ENCODE assay signal across 9 cellular contexts in genomic region chr7:1669486-1669951, GRCh38. TPM values are rescaled to one million over a fixed set of nuclear protein-coding genes. Genes with fewer than 3 reads are reported as not detected.
A peak's percentile ranks its signal among the peaks of the same experiment; 100 is the strongest.
DNase-seq lines count a peak whose midpoint lies in the region; ATAC-seq and TF ChIP-seq lines count a peak whose summit lies in the region.
"Had no signal": no experiment of that assay in that cellular context is flagged by ENCODE, and none has a peak within 500 bp of the region (broad histone marks: within the 10 kb centered on the region; RNA-seq: fewer than 3 reads in every experiment).

No MANE protein-coding gene starts in this region.

- H3K9me2 ChIP-seq in SK-N-SH (no peaks in the 10 kb centered on the region), PC-9 (ENCODE audit: insufficient read depth) (no peaks in the 10 kb centered on the region)

- no peak for TF ChIP-seq EP300 in SK-N-SH (IDR thresholded peaks at IDR 0.05; ENCODE audit: borderline replicate concordance in 1 of 2, low read depth in 1 of 2, low read length in 1 of 2)

- no peak overlapping the region for H3K9ac ChIP-seq in SK-N-SH

- TF ChIP-seq CTCF in SK-N-SH (IDR thresholded peaks at IDR 0.05) (no peak), WERI-Rb-1 (IDR thresholded peaks at IDR 0.05; ENCODE audit: low read depth, low read length) (no peak), PC-9 (conservative IDR thresholded peaks at IDR 0.05) (no peak)

- no peaks in the 10 kb centered on the region for H3K36me3 Mint-ChIP-seq in stimulated activated naive B cell treated with anti-CD40 and anti-IgM and Interleukin-4, amounts not matched to agents 10 μg/mL and 1 μg/mL and 100 μg/mL, for 72 hours

- H3K27me3 Mint-ChIP-seq in stimulated activated naive B cell treated with anti-CD40 and anti-IgM and Interleukin-4, amounts not matched to agents 10 μg/mL and 1 μg/mL and 100 μg/mL, for 72 hours: peaks cover 45 to 60% of the 10 kb centered on the region in 2 donors

- H3K4me2 ChIP-seq in SK-N-SH (no peak overlapping the region), PC-9 (no peak overlapping the region)

- peaks cover 6 to 24% of the 10 kb centered on the region in 2 donors for H3K4me1 Mint-ChIP-seq in stimulated activated naive B cell treated with anti-CD40 and anti-IgM and Interleukin-4, amounts not matched to agents 10 μg/mL and 1 μg/mL and 100 μg/mL, for 72 hours

- H2AFZ ChIP-seq in SK-N-SH (ENCODE audit: low read depth) (no peak overlapping the region), PC-9 (no peak overlapping the region)

- intact Hi-C loops in PC-9 (cut with micrococcal nuclease; ENCODE audit: unreplicated experiment) (loop anchor here (10.0 kb wide), 1 partner anchor 535 kb away; no protein-coding TSS in a partner anchor), left colon (cut with DNase I, micrococcal nuclease) (loop anchor here in 1 of 2 donors (10.0 kb wide), 1 partner anchor 545 kb away; no protein-coding TSS in a partner anchor)

- CTCF ChIA-PET in SK-N-SH (lab: Yijun Ruan, JAX) (interaction anchor here (0.6 to 2.2 kb wide), 4 partner anchors 76 to 144 kb away, joined by 3 to 11 read pairs (median 4); no protein-coding TSS in a partner anchor), PC-9 (lab: Charles Lee) (no interaction called here)

- H3K4me3 ChIP-seq in SK-N-SH (ENCODE audit: low read depth in 2 of 2, low read length in 1 of 2) (peak overlapping the region in 1 of 2 experiments; percentile 61; a peak in 1 of 4 replicates), WERI-Rb-1 (ENCODE audit: low read depth, low read length) (peak overlapping the region; percentile 64), iPS-18c (ENCODE audit: insufficient read depth, low read depth, low read length) (peak overlapping the region; percentile 41), PC-9 (no peak overlapping the region)

- no peaks in the 10 kb centered on the region for H3K9me3 ChIP-seq in SK-N-SH
- H3K9me3 ChIP-seq in WERI-Rb-1 (ENCODE audit: severe bottlenecking): no peaks in the 10 kb centered on the region
- no peaks in the 10 kb centered on the region for H3K9me3 ChIP-seq in iPS-18c (ENCODE audit: control insufficient read depth, insufficient read depth, low read length)
- no peaks in the 10 kb centered on the region for H3K9me3 ChIP-seq in PC-9 (ENCODE audit: insufficient read depth, low read depth)

- ATAC-seq in SK-N-SH treated with all-trans-retinoic acid at 6 μM for 48 hours (no peak), left colon (no peak)
- peak in 1 of 2 donors; percentile 39 for ATAC-seq in stimulated activated naive B cell treated with anti-CD40 and anti-IgM and Interleukin-4, amounts not matched to agents 10 μg/mL and 1 μg/mL and 100 μg/mL, for 72 hours (replicated peaks)

- H3K79me2 ChIP-seq in SK-N-SH (ENCODE audit: insufficient read depth) (no peaks in the 10 kb centered on the region), PC-9 (ENCODE audit: low read depth) (no peaks in the 10 kb centered on the region)

- H3F3A ChIP-seq in SK-N-SH (replicated peaks; ENCODE audit: insufficient read depth) (peaks cover 11% of the 10 kb centered on the region), PC-9 (ENCODE audit: insufficient read depth, low read depth) (peaks cover 10% of the 10 kb centered on the region; the same call in 1 of the 2 replicates)

- H4K20me1 ChIP-seq in SK-N-SH (ENCODE audit: insufficient read depth): peaks cover 22% of the 10 kb centered on the region; the same call in 1 of the 2 replicates
- no peaks in the 10 kb centered on the region; the same call in 1 of the 2 replicates for H4K20me1 ChIP-seq in PC-9 (ENCODE audit: insufficient read depth)

- no peak for TF ChIP-seq RAD21 in SK-N-SH (IDR thresholded peaks at IDR 0.05; ENCODE audit: low read length)

- H3K27ac ChIP-seq in SK-N-SH (ENCODE audit: low read depth in 2 of 2, low read length in 1 of 2) (peak overlapping the region in 1 of 2 experiments; percentile 72; a peak in 1 of 4 replicates), WERI-Rb-1 (peak overlapping the region; percentile 94), PC-9 (no peak overlapping the region)

- peak; percentile 72 for DNase-seq in SK-N-SH
- no peak for DNase-seq in WERI-Rb-1
- DNase-seq in stimulated activated naive B cell treated with anti-CD40 and anti-IgM and Interleukin-4, amounts not matched to agents 10 μg/mL and 1 μg/mL and 100 μg/mL, for 72 hours: no peak
- DNase-seq in PC-9: no peak
- no peak for DNase-seq in left colon
- no peak for DNase-seq in NCI-H2107 treated with DMSO at 0.1 percent for 48 hours (lab: John Stamatoyannopoulos, UW; ENCODE audit: unreplicated experiment)
- DNase-seq: amniotic stem cell had no signal

- WGBS in SK-N-SH (ENCODE audit: low lambda C conversion rate): 20% methylated on average over 13 of the region's 27 CpGs

- no peaks in the 10 kb centered on the region for H3K9me3 Mint-ChIP-seq in stimulated activated naive B cell treated with anti-CD40 and anti-IgM and Interleukin-4, amounts not matched to agents 10 μg/mL and 1 μg/mL and 100 μg/mL, for 72 hours

- no peak overlapping the region for H3K27ac Mint-ChIP-seq in stimulated activated naive B cell treated with anti-CD40 and anti-IgM and Interleukin-4, amounts not matched to agents 10 μg/mL and 1 μg/mL and 100 μg/mL, for 72 hours

- peak overlapping the region; percentile 29 to 59 for H3K4me3 Mint-ChIP-seq in stimulated activated naive B cell treated with anti-CD40 and anti-IgM and Interleukin-4, amounts not matched to agents 10 μg/mL and 1 μg/mL and 100 μg/mL, for 72 hours

- H3K36me3 ChIP-seq in SK-N-SH (replicated peaks in 1 of 2; ENCODE audit: control insufficient read depth in 1 of 2, insufficient read depth in 2 of 2, low read length in 1 of 2) (no peaks in the 10 kb centered on the region), WERI-Rb-1 (peaks cover 13% of the 10 kb centered on the region), PC-9 (ENCODE audit: low read depth) (no peaks in the 10 kb centered on the region)

- H3K4me1 ChIP-seq in SK-N-SH (ENCODE audit: control insufficient read depth in 1 of 2, insufficient read depth in 2 of 2, low read depth in 1 of 2, low read length in 1 of 2) (peaks cover 0 to 57% of the 10 kb centered on the region in 2 experiments; a peak in 1 of 4 replicates), PC-9 (replicated peaks; ENCODE audit: insufficient read depth) (peaks cover 7% of the 10 kb centered on the region; the same call in 1 of the 2 replicates)

- no TSS peak for BruUV-seq in PC-9 (replicated peaks; lab: Mats Ljungman, UMichigan)

- POLR2A ChIA-PET in SK-N-SH (lab: Yijun Ruan, JAX): no interaction called here
- POLR2A ChIA-PET in PC-9 (lab: Charles Lee; ENCODE audit: unreplicated experiment): no interaction called here

- H3K27me3 ChIP-seq in SK-N-SH (ENCODE audit: insufficient read depth) (peaks cover 56% of the 10 kb centered on the region), WERI-Rb-1 (ENCODE audit: insufficient read depth, low read depth, severe bottlenecking) (no peaks in the 10 kb centered on the region), PC-9 (ENCODE audit: insufficient read depth, low read depth) (peaks cover 60% of the 10 kb centered on the region)

TF ChIP-seq in SK-N-SH, 30 proteins besides CTCF, POLR2A, EP300 and RAD21:
- TF ChIP-seq NRF1 (IDR thresholded peaks at IDR 0.05; ENCODE audit: low read depth, low read length): no peak
- TF ChIP-seq TEAD4 (IDR thresholded peaks at IDR 0.05; ENCODE audit: borderline replicate concordance, insufficient read depth): no peak
- TF ChIP-seq MEF2A (IDR thresholded peaks at IDR 0.05; ENCODE audit: borderline replicate concordance, low read depth): no peak
- TF ChIP-seq SMC3 (IDR thresholded peaks at IDR 0.05; ENCODE audit: low read depth, low read length): no peak
- TF ChIP-seq RXRA (IDR thresholded peaks at IDR 0.05; ENCODE audit: borderline replicate concordance, low read depth): no peak
- TF ChIP-seq FOXJ3 (CRISPR knock-in tag; IDR thresholded peaks at IDR 0.05): no peak
- no peak for TF ChIP-seq MXI1 (IDR thresholded peaks at IDR 0.05; ENCODE audit: low read depth, low read length)

TF ChIP-seq in SK-N-SH treated with all-trans-retinoic acid at 6 μM for 48 hours, 23 proteins besides CTCF, POLR2A, EP300 and RAD21:
- no peak for TF ChIP-seq TOX (CRISPR knock-in tag; IDR thresholded peaks at IDR 0.05; ENCODE audit: borderline replicate concordance)
- TF ChIP-seq ZNF565 (CRISPR knock-in tag; conservative IDR thresholded peaks at IDR 0.05; ENCODE audit: low read depth): no peak
- no peak for TF ChIP-seq ZNF8 (CRISPR knock-in tag; IDR thresholded peaks at IDR 0.05)
- TF ChIP-seq ESRRG (CRISPR knock-in tag; IDR thresholded peaks at IDR 0.05): no peak
- no peak for TF ChIP-seq ISL1 (CRISPR knock-in tag; IDR thresholded peaks at IDR 0.05)
- no peak for TF ChIP-seq ZC3H10 (CRISPR knock-in tag; IDR thresholded peaks at IDR 0.05)
- no peak for TF ChIP-seq RARB (CRISPR knock-in tag; IDR thresholded peaks at IDR 0.05)
- no peak for TF ChIP-seq PPARA (CRISPR knock-in tag; IDR thresholded peaks at IDR 0.05; ENCODE audit: borderline replicate concordance)
- TF ChIP-seq, protein P1, sequence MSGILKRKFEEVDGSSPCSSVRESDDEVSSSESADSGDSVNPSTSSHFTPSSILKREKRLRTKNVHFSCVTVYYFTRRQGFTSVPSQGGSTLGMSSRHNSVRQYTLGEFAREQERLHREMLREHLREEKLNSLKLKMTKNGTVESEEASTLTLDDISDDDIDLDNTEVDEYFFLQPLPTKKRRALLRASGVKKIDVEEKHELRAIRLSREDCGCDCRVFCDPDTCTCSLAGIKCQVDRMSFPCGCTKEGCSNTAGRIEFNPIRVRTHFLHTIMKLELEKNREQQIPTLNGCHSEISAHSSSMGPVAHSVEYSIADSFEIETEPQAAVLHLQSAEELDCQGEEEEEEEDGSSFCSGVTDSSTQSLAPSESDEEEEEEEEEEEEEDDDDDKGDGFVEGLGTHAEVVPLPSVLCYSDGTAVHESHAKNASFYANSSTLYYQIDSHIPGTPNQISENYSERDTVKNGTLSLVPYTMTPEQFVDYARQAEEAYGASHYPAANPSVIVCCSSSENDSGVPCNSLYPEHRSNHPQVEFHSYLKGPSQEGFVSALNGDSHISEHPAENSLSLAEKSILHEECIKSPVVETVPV (CRISPR knock-in tag; IDR thresholded peaks at IDR 0.05): no peak
- TF ChIP-seq ZNF70 (CRISPR knock-in tag; IDR thresholded peaks at IDR 0.05): no peak
- no peak for TF ChIP-seq ZFP3 (CRISPR knock-in tag; IDR thresholded peaks at IDR 0.05)
- no peak for TF ChIP-seq SNAI2 (CRISPR knock-in tag; IDR thresholded peaks at IDR 0.05)

RNA-seq across cellular contexts. Expression of gene ELFN1, which starts 0.6 kb away (rescaled TPM):
- polyA plus RNA-seq in SK-N-SH (2012; rRNA removed): 0.05 and 0.06 TPM in 2 replicates
- polyA plus RNA-seq in SK-N-SH (2012; cell fraction: cytosol; rRNA removed): 0.01 and 0.03 TPM in 2 replicates
- polyA plus RNA-seq in SK-N-SH (2012; cell fraction: nucleus; rRNA removed): 0.01 and 0.05 TPM in 2 replicates
- 0.09 and 0.13 TPM in 2 replicates for total RNA-seq in PC-9 (2021)
- under 1 TPM; 0.25 to 0.46 TPM for total RNA-seq in left colon
